1 cellular context compared by ENCODE assay signal in the genomic region with DNA sequence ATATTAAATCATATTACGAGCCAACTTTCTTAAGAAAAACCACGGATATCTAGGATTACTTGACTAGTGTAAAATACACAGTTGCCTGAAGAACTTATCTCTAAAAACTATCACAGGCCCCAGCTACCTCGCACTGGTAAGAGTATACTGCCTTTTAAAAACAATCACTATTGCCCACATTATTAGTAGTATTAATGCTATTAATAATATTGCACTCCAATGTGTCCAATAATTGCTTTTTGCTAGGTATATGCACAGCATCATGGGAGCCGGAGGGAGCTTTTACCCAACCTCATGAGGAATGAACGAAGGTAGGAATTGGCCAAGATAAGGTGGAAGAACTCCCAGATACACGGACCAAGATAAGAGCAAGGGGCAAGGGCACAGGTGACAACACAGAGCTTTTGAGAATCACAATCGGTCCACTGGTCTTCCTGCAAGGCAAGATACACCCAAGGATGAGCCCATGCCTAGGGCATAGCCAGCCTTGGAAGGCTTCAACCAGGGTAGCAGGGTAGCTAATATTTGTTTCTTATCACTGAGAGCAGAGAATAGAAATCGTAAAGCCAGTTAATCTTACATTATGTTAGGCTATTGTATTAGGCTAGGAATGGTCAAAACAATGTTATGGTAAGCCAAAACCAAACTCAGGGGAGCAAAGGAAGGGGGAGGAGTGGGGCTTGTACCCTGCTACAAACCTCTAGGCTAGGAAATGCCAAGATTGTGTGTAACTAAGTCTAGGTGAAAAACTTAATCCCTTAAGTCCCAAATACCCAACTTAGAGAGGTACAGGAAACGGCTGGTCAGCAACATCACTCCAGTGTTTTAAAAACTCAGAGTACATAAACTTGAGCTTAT.
TF ChIP-seq lines count a peak whose summit lies in the region.

No MANE protein-coding gene starts in this region.

TF ChIP-seq in H1, 55 proteins besides CTCF, POLR2A, EP300 and RAD21:
- TF ChIP-seq TAF7 (optimal IDR thresholded peaks at IDR 0.05; ENCODE audit: borderline replicate concordance, low read depth, low read length) = peak; percentile 9
- no peak for TF ChIP-seq HDAC2 (IDR thresholded peaks at IDR 0.05; ENCODE audit: borderline replicate concordance in 1 of 2, low read depth in 2 of 2, low read length in 2 of 2)
- TF ChIP-seq POLR2AphosphoS5 (IDR thresholded peaks at IDR 0.05; ENCODE audit: low read depth, low read length) = peak; percentile 83
